ENCODE assay signal across 23 cellular contexts in genomic region chr22:48755332-48755949, GRCh38.
DNase-seq lines count a peak whose midpoint lies in the region; ATAC-seq and TF ChIP-seq lines count a peak whose summit lies in the region.
"Had no signal": no experiment of that assay in that cellular context is flagged by ENCODE, and none has a peak within 500 bp of the region (broad histone marks: within the 10 kb centered on the region; RNA-seq: fewer than 3 reads in every experiment).

No MANE protein-coding gene starts in this region.

- WGBS in stomach, 5 donors: 79 to 94% (median 92%) methylated on average over 6 to 16 of the region's 16 CpGs
- WGBS in mammary epithelial cell (ENCODE audit: low coverage, missing lambda C conversion rate): 80% methylated on average over 13 of the region's 16 CpGs

- no TSS peak for BruUV-seq in mammary epithelial cell (replicated peaks; lab: Mats Ljungman, UMichigan)

- dilution Hi-C loops in mammary epithelial cell (cut with HindIII; ENCODE audit: low sequenced_read_pairs): no loop called here

- CTCF ChIA-PET in mammary epithelial cell (lab: Charles Lee; ENCODE audit: low non-redundant PET): no interaction called here

- H3K27ac ChIP-seq in stomach (no peak overlapping the region), mammary epithelial cell (ENCODE audit: insufficient read depth, low read depth, low read length) (no peak overlapping the region), brain microvascular endothelial cell (no peak overlapping the region)
- H3K27ac ChIP-seq: HL-60, psoas muscle, thyroid gland had no signal

- intact Hi-C loops in stomach (cut with DNase I; ENCODE audit: low total_unique reads) (no loop called here), mammary epithelial cell (cut with micrococcal nuclease) (no loop called here)

- DNase-seq in activated CD8-positive, alpha-beta memory T cell treated with anti-CD3 and anti-CD28 coated beads for 24 hours: peak; percentile 46
- DNase-seq in activated CD8-positive, alpha-beta memory T cell treated with anti-CD3 and anti-CD28 coated beads, Interleukin-2, amount 50 U/mL, for 4 hours: no peak
- peak; percentile 28 for DNase-seq in activated CD8-positive, alpha-beta memory T cell treated with anti-CD3 and anti-CD28 coated beads, Interleukin-2, amount 50 U/mL, for 48 hours
- DNase-seq in left lobe of liver (ENCODE audit: low spot score) (peak; percentile 32), stomach (peak; percentile 17), mammary epithelial cell (no peak), brain microvascular endothelial cell (no peak)
- DNase-seq: activated naive CD8-positive, alpha-beta T cell treated with anti-CD3 and anti-CD28 coated beads, Interleukin-2, amount 10 ng/mL, durations not matched to agents 7 days and 5 days; BE2C; Caco-2; NCI-H1048; NCI-H1930; NCI-H2227 treated with DMSO at 0.1 percent for 48 hours; psoas muscle; small intestine; stimulated activated CD4-positive, alpha-beta T cell treated with anti-CD3 and anti-CD28 coated beads, Interleukin-2, amount 100 ng/mL, for 48 hours; stimulated activated naive CD4-positive, alpha-beta T cell treated with Interleukin-2 at 50 U/mL for 16 hours; T-helper 9 cell; thyroid gland had no signal

- H3K4me1 ChIP-seq in stomach (no peaks in the 10 kb centered on the region), mammary epithelial cell (ENCODE audit: insufficient read depth, low read length) (no peaks in the 10 kb centered on the region)
- H3K4me1 ChIP-seq: BE2C, Caco-2, psoas muscle, thyroid gland had no signal

- H2AFZ ChIP-seq in mammary epithelial cell (ENCODE audit: low read depth, low read length): no peak overlapping the region

- in situ Hi-C loops in mammary epithelial cell (cut with MboI; ENCODE audit: low sequenced_read_pairs in 2 of 2): no loop called here
- in situ Hi-C loops in brain microvascular endothelial cell (cut with HindIII; ENCODE audit: low pct_ligation_motif_present, low sequenced_read_pairs): no loop called here

- H3K9me3 ChIP-seq in stomach: no peaks in the 10 kb centered on the region
- peaks cover 68% of the 10 kb centered on the region for H3K9me3 ChIP-seq in mammary epithelial cell (replicated peaks; ENCODE audit: insufficient read depth, low read length)
- H3K9me3 ChIP-seq: BE2C, Caco-2, psoas muscle, thyroid gland had no signal

- H3K9ac ChIP-seq in mammary epithelial cell (ENCODE audit: insufficient read depth, low read length): no peak overlapping the region

- H3K36me3 ChIP-seq in stomach: no peaks in the 10 kb centered on the region
- no peaks in the 10 kb centered on the region for H3K36me3 ChIP-seq in mammary epithelial cell (ENCODE audit: insufficient read depth, low read length)
- no peaks in the 10 kb centered on the region for H3K36me3 ChIP-seq in brain microvascular endothelial cell (replicated peaks)
- H3K36me3 ChIP-seq: BE2C, thyroid gland had no signal

- H3K4me3 ChIP-seq in stomach (no peak overlapping the region), mammary epithelial cell (replicated peaks in 1 of 3; ENCODE audit: insufficient read depth in 1 of 3, low read depth in 2 of 3, low read length in 3 of 3) (no peak overlapping the region), brain microvascular endothelial cell (ENCODE audit: low read depth, low read length) (no peak overlapping the region)
- H3K4me3 ChIP-seq: psoas muscle, thyroid gland had no signal

- no peak for TF ChIP-seq EP300 in stomach (IDR thresholded peaks at IDR 0.05)

- TF ChIP-seq POLR2A in stomach (IDR thresholded peaks at IDR 0.05): no peak

- peaks cover 0 to 23% (median 0%) of the 10 kb centered on the region in 3 donors for H3K27me3 ChIP-seq in stomach
- no peaks in the 10 kb centered on the region for H3K27me3 ChIP-seq in mammary epithelial cell (ENCODE audit: insufficient read depth, low read length)
- no peaks in the 10 kb centered on the region for H3K27me3 ChIP-seq in brain microvascular endothelial cell (replicated peaks)
- H3K27me3 ChIP-seq: BE2C, thyroid gland had no signal

- H4K20me1 ChIP-seq in mammary epithelial cell (ENCODE audit: insufficient read depth, low read length): no peaks in the 10 kb centered on the region

- no peaks in the 10 kb centered on the region for H3K79me2 ChIP-seq in mammary epithelial cell (ENCODE audit: insufficient read depth, low read length)

- TF ChIP-seq CTCF in stomach (IDR thresholded peaks at IDR 0.05) (no peak), mammary epithelial cell (conservative IDR thresholded peaks at IDR 0.05 in 1 of 2, IDR thresholded peaks at IDR 0.05 in 1 of 2; ENCODE audit: extremely low read depth in 1 of 2, insufficient read depth in 1 of 2, low read depth in 1 of 2, low read length in 2 of 2) (no peak), brain microvascular endothelial cell (IDR thresholded peaks at IDR 0.05; ENCODE audit: low read depth, low read length, missing control alignments) (no peak)

- no peak overlapping the region for H3K4me2 ChIP-seq in mammary epithelial cell (ENCODE audit: insufficient read depth, low read depth, low read length)

- ATAC-seq in left lobe of liver: no peak
- ATAC-seq in GM21717 (IDR thresholded peaks at IDR 0.05; ENCODE audit: unreplicated experiment): no peak
- ATAC-seq: activated T-helper 17 cell treated with anti-CD3 and anti-CD28 coated beads, Interleukin-2, amount 50 U/mL, for 72 hours; HepG2; psoas muscle had no signal

Comparison
In these comparisons a context has a peak if more than half of its experiments do, and no peak if none do; other contexts are left out.
1. DNase-seq: peak in activated CD8-positive, alpha-beta memory T cell treated with anti-CD3 and anti-CD28 coated beads for 24 hours (single experiment), activated CD8-positive, alpha-beta memory T cell treated with anti-CD3 and anti-CD28 coated beads, Interleukin-2, amount 50 U/mL, for 48 hours (single experiment), left lobe of liver (single experiment) and stomach (single experiment); none in activated CD8-positive, alpha-beta memory T cell treated with anti-CD3 and anti-CD28 coated beads, Interleukin-2, amount 50 U/mL, for 4 hours (single experiment), mammary epithelial cell (single experiment) and brain microvascular endothelial cell (single experiment).